In genomic region chr4:133147365-133147821, GRCh38 we compare ENCODE assay signal across 9 cellular contexts. TPM values are rescaled to one million over a fixed set of nuclear protein-coding genes. Genes with fewer than 3 reads are reported as not detected.
A peak's percentile ranks its signal among the peaks of the same experiment; 100 is the strongest.
DNase-seq lines count a peak whose midpoint lies in the region; ATAC-seq and TF ChIP-seq lines count a peak whose summit lies in the region.
"Had no signal": no experiment of that assay in that cellular context is flagged by ENCODE, and none has a peak within 500 bp of the region (broad histone marks: within the 10 kb centered on the region; RNA-seq: fewer than 3 reads in every experiment).

No MANE protein-coding gene starts in this region.

- H3K4me3 ChIP-seq in HUES64 (ENCODE audit: low read length): peak overlapping the region; percentile 72
- H3K4me3 ChIP-seq in neural cell (ENCODE audit: low read length): peak overlapping the region; percentile 81

- no peak for TF ChIP-seq RAD21 in neural cell (conservative IDR thresholded peaks at IDR 0.05)

- H3K9ac ChIP-seq in HUES64 (ENCODE audit: low read depth, low read length) (0 out of 2 replicates have a peak overlapping the region, but pooled peaks have one; percentile 19), neural cell (ENCODE audit: low read length) (peak overlapping the region; percentile 63)

- WGBS in HUES64: 1% methylated on average over 18 of the region's 22 CpGs

- H3K27ac ChIP-seq in HUES64 (ENCODE audit: low read depth, low read length): no peak overlapping the region
- peak overlapping the region; percentile 55 for H3K27ac ChIP-seq in neural cell (ENCODE audit: low read length)

- H2AFZ ChIP-seq in neural cell (ENCODE audit: low read depth, low read length): peak overlapping the region; percentile 7

- H3K36me3 ChIP-seq in HUES64 (ENCODE audit: insufficient read depth, low read length): no peaks in the 10 kb centered on the region
- H3K36me3 ChIP-seq in neural cell (ENCODE audit: insufficient read depth, low read length): no peaks in the 10 kb centered on the region

- DNase-seq in 8988T (peak; percentile 0), dermis blood vessel endothelial cell (peak; percentile 2), SIG-M5 (lab: John Stamatoyannopoulos, UW) (no peak), HPDE6-E6E7 (ENCODE audit: extremely low spot score) (no peak), A172 (ENCODE audit: low spot score) (no peak)
- DNase-seq: activated CD4-positive, alpha-beta T cell treated with anti-CD3 and anti-CD28 coated beads, Interleukin-2, amount 50 U/mL, for 1 hour had no signal

- peak overlapping the region; percentile 68 for H3K4me2 ChIP-seq in neural cell (ENCODE audit: low read length)

- H3K9me3 ChIP-seq in HUES64 (ENCODE audit: insufficient read depth, low read depth, low read length): no peaks in the 10 kb centered on the region
- no peaks in the 10 kb centered on the region for H3K9me3 ChIP-seq in neural cell (ENCODE audit: low read length)

- no peak for TF ChIP-seq CTCF in neural cell (IDR thresholded peaks at IDR 0.05; ENCODE audit: poor library complexity, severe bottlenecking)

- no peaks in the 10 kb centered on the region for H3K79me2 ChIP-seq in neural cell (replicated peaks; ENCODE audit: insufficient read depth, low read length)

- peaks cover 18% of the 10 kb centered on the region; the same call in 1 of the 2 replicates for H3K4me1 ChIP-seq in HUES64 (ENCODE audit: insufficient read depth, low read length)

- H3K27me3 ChIP-seq in HUES64 (ENCODE audit: insufficient read depth, low read length) (peaks cover 71% of the 10 kb centered on the region), neural cell (ENCODE audit: insufficient read depth, low read depth, low read length) (peaks cover 43% of the 10 kb centered on the region)

- no peak for TF ChIP-seq EP300 in neural cell (conservative IDR thresholded peaks at IDR 0.05; ENCODE audit: poor library complexity, severe bottlenecking)

- no peak for ATAC-seq in GM18498 (IDR thresholded peaks at IDR 0.05; ENCODE audit: unreplicated experiment)

- peaks cover 2% of the 10 kb centered on the region for H3F3A ChIP-seq in neural cell (ENCODE audit: insufficient read depth, low read length, poor library complexity, severe bottlenecking)

- H4K20me1 ChIP-seq in neural cell (ENCODE audit: insufficient read depth): no peaks in the 10 kb centered on the region

- no peaks in the 10 kb centered on the region for H3K9me2 ChIP-seq in neural cell (ENCODE audit: insufficient read depth, low read length)

TF ChIP-seq in neural cell, 6 proteins besides CTCF, POLR2A, EP300 and RAD21:
- TF ChIP-seq SMC3 (conservative IDR thresholded peaks at IDR 0.05; ENCODE audit: poor library complexity) (no peak), POLR2AphosphoS5 (IDR thresholded peaks at IDR 0.05) (no peak), MXI1 (conservative IDR thresholded peaks at IDR 0.05; ENCODE audit: poor library complexity, severe bottlenecking) (no peak)

RNA-seq across cellular contexts. Expression of gene PCDH10, which starts 1.7 kb away (rescaled TPM):
- 16.2 TPM for polyA plus RNA-seq in HUES64 (2013, experiment 1 of 2)
- polyA plus RNA-seq in HUES64 (2013, experiment 2 of 2): 21.7 TPM
- total RNA-seq in dermis blood vessel endothelial cell: under 0.01 and 0.14 TPM in 2 replicates
- polyA plus RNA-seq in neural cell: 37.0 and 38.5 TPM in 2 replicates
- 109 and 111 TPM in 2 replicates for polyA minus RNA-seq in neural cell
- total RNA-seq in A172 (2014; rRNA removed; shearing (Covaris generic)): 14.1 and 18.9 TPM in 2 replicates

Comparison
In these comparisons a context has a peak if more than half of its experiments do, and no peak if none do; other contexts are left out.
1. DNase-seq: peak in 8988T (single experiment) and dermis blood vessel endothelial cell (single experiment); none in SIG-M5 (single experiment), HPDE6-E6E7 (single experiment) and A172 (single experiment).
2. RNA of gene PCDH10, which starts 1.7 kb away (total RNA-seq): 14.1 to 18.9 TPM in A172; under 0.01 to 0.14 TPM in dermis blood vessel endothelial cell; every median in the first group is over 10 times any median in the second.